9 cellular contexts compared by ENCODE assay signal in the genomic region with DNA sequence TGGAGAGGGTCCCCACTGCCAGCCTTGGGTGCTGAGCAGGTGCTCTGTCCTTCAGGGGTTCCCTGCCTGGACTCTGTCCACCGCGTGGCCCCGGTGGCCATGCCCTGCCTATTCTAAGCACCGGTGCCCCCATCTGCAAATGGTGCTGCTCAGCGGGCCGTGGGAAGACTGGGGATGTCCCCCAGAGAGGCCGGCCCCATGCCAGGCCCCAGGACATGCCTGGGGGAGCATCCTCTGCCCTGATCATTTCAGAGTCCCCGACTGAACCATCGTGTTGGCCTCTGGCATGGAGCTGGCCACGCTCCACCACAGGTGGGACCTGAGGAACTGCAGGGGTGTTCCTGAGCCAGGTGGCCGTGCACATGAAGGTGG.
DNase-seq lines count a peak whose midpoint lies in the region; ATAC-seq and TF ChIP-seq lines count a peak whose summit lies in the region.
"Had no signal": no experiment of that assay in that cellular context is flagged by ENCODE, and none has a peak within 500 bp of the region (broad histone marks: within the 10 kb centered on the region; RNA-seq: fewer than 3 reads in every experiment).

No MANE protein-coding gene starts in this region.

- H3K4me1 ChIP-seq in Caco-2 = no peaks in the 10 kb centered on the region

- no peak for DNase-seq in natural killer cell
- no peak for DNase-seq in Caco-2
- DNase-seq in dorsolateral prefrontal cortex = no peak
- no peak for DNase-seq in GM13977 (ENCODE audit: low spot score)
- DNase-seq in mesothelial cell of epicardium (ENCODE audit: low spot score in 2 of 2, unreplicated experiment in 2 of 2) = no peak
- DNase-seq: NCI-H526 had no signal

- peak overlapping the region; percentile 81 to 86 for H3K27ac Mint-ChIP-seq in natural killer cell
- H3K27ac Mint-ChIP-seq in Caco-2 (ENCODE audit: unreplicated experiment) = no peak overlapping the region
- no peak overlapping the region for H3K27ac Mint-ChIP-seq in mesothelial cell of epicardium

- in situ Hi-C loops in GM13977 (cut with MboI; ENCODE audit: low pct_unique_long_range_greater_than_20kb, low sequenced_read_pairs, unreplicated experiment) = no loop called here

- peak overlapping the region in 1 of 59 donors; percentile 10 for H3K27ac ChIP-seq in dorsolateral prefrontal cortex

- H3K4me3 Mint-ChIP-seq in natural killer cell (peak overlapping the region; percentile 70), Caco-2 (ENCODE audit: unreplicated experiment) (no peak overlapping the region), mesothelial cell of epicardium (no peak overlapping the region)

- intact Hi-C loops in natural killer cell (cut with micrococcal nuclease) (loop anchor here (10.0 kb wide), 1 partner anchor 66 kb away; the partner anchor contains the start of gene RXRA), Caco-2 (cut with micrococcal nuclease; ENCODE audit: unreplicated experiment) (no loop called here), dorsolateral prefrontal cortex (cut with DNase I) (no loop called here)

- CTCF ChIA-PET in Caco-2 (lab: Charles Lee) = no interaction called here

- H3K27me3 ChIP-seq in Caco-2 (replicated peaks; ENCODE audit: control insufficient read depth, insufficient read depth, low read length) (no peaks in the 10 kb centered on the region), dorsolateral prefrontal cortex (no peaks in the 10 kb centered on the region)

- H3K9me3 Mint-ChIP-seq in natural killer cell (peaks cover 3% of the 10 kb centered on the region in 2 donors), Caco-2 (ENCODE audit: unreplicated experiment) (peaks cover 10% of the 10 kb centered on the region), mesothelial cell of epicardium (no peaks in the 10 kb centered on the region)

- POLR2A ChIA-PET in Caco-2 (lab: Charles Lee) = no interaction called here

- no TSS peak for BruUV-seq in Caco-2 (replicated peaks; lab: Mats Ljungman, UMichigan)

- TF ChIP-seq CTCF in natural killer cell (IDR thresholded peaks at IDR 0.05) (no peak), Caco-2 (IDR thresholded peaks at IDR 0.05; ENCODE audit: insufficient read depth in 1 of 2, low read depth in 1 of 2, low read length in 1 of 2, severe bottlenecking in 1 of 2, unreplicated experiment in 1 of 2) (no peak), dorsolateral prefrontal cortex (IDR thresholded peaks at IDR 0.05 in 54 of 56, conservative IDR thresholded peaks at IDR 0.05 in 2 of 56; ENCODE audit: low read depth in 1 of 56, partially characterized antibody in 56 of 56) (no peak), GM13977 (IDR thresholded peaks at IDR 0.05; ENCODE audit: extremely low read depth, insufficient read depth, missing control alignments) (no peak), mesothelial cell of epicardium (IDR thresholded peaks at IDR 0.05; ENCODE audit: unreplicated experiment) (no peak)

- peak; percentile 35 for ATAC-seq in GM18517 (IDR thresholded peaks at IDR 0.05; ENCODE audit: unreplicated experiment)
- ATAC-seq in GM21526 (IDR thresholded peaks at IDR 0.05; ENCODE audit: low FRiP score, unreplicated experiment) = peak; percentile 9
- ATAC-seq in HG03565 (IDR thresholded peaks at IDR 0.05; ENCODE audit: unreplicated experiment) = peak; percentile 3
- ATAC-seq in natural killer cell = peak; percentile 0 to 6 (median 1)

- H3K4me3 ChIP-seq in Caco-2 (ENCODE audit: low read depth, low read length) = no peak overlapping the region
- H3K4me3 ChIP-seq in dorsolateral prefrontal cortex = no peak overlapping the region

- H3K36me3 Mint-ChIP-seq in natural killer cell (no peaks in the 10 kb centered on the region), Caco-2 (ENCODE audit: insufficient read depth, unreplicated experiment) (peaks cover 17% of the 10 kb centered on the region), mesothelial cell of epicardium (no peaks in the 10 kb centered on the region)

- H3K4me1 Mint-ChIP-seq in natural killer cell (peaks cover 41 to 74% of the 10 kb centered on the region in 2 donors), Caco-2 (ENCODE audit: low read depth, unreplicated experiment) (peaks cover 7% of the 10 kb centered on the region), mesothelial cell of epicardium (peaks cover 22% of the 10 kb centered on the region)

- H3K27me3 Mint-ChIP-seq in natural killer cell (ENCODE audit: low read depth in 2 of 2) = no peaks in the 10 kb centered on the region
- no peaks in the 10 kb centered on the region for H3K27me3 Mint-ChIP-seq in Caco-2 (ENCODE audit: insufficient read depth, unreplicated experiment)
- H3K27me3 Mint-ChIP-seq in mesothelial cell of epicardium (ENCODE audit: low read depth) = no peaks in the 10 kb centered on the region

- no peaks in the 10 kb centered on the region; the same call in 1 of the 2 replicates for H3K36me3 ChIP-seq in Caco-2 (ENCODE audit: control insufficient read depth, insufficient read depth, low read length)

- H3K9me3 ChIP-seq in Caco-2 = no peaks in the 10 kb centered on the region

Comparison
In these comparisons a context has a peak if more than half of its experiments do, and no peak if none do; other contexts are left out.
1. H3K27ac Mint-ChIP-seq: peak in natural killer cell (2 of 2); none in Caco-2 (single experiment) and mesothelial cell of epicardium (single experiment).
2. Peak in every context shown above with its lines, with median percentiles within 50 percentile points of each other: ATAC-seq.